In the genomic region with DNA sequence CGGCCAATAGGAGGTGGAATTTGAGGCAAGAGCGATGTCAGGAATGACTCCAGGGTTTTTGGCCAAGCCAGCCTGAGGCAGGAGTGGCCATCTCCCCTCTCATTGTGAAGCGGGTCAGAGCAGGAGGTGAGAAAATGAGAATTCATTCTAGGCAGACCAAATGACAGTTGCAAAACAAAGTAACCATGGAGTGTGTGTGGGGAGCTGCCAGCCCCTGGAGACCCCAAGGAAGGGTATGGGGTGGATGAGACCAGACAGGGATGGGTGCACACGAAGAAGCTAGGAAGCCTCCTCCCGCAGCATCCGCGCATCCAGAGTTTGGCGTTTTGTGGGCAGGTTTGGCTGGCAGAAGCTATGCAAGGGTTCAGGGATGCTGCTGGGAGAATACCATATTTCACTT, we compare ENCODE assay signal across 38 cellular contexts. TPM values are rescaled to one million over a fixed set of nuclear protein-coding genes. Genes with fewer than 3 reads are reported as not detected.
"Had no signal": no experiment of that assay in that cellular context is flagged by ENCODE, and none has a peak within 500 bp of the region (broad histone marks: within the 10 kb centered on the region; RNA-seq: fewer than 3 reads in every experiment).

No MANE protein-coding gene starts in this region.

- DNase-seq: Kasumi-1, KG1, MG63, NCI-H1048, NCI-H1092 treated with DMSO at 0.1 percent for 48 hours, NCI-H1105 treated with DMSO at 0.1 percent for 48 hours, NCI-H1417, NCI-H1436, NCI-H146, NCI-H1694, NCI-H187, NCI-H1930, NCI-H2029 treated with DMSO at 0.1 percent for 48 hours, NCI-H2081 treated with DMSO at 0.1 percent for 48 hours, NCI-H2107, NCI-H2171, NCI-H226, NCI-H446 treated with DMSO at 0.1 percent for 48 hours, NCI-H510A, NCI-H524, NCI-H526, NCI-H69, NCI-H748 treated with DMSO at 0.1 percent for 48 hours, NCI-H82, PC-9, SHP77, SIG-M5, SJCRH30 had no signal

- H3K27ac ChIP-seq: PC-9, RWPE1, SJCRH30, SK-N-MC had no signal

- ATAC-seq: K562, Panc1, Right ventricle myocardium inferior, SK-N-SH treated with all-trans-retinoic acid at 6 μM for 48 hours had no signal

RNA-seq across cellular contexts. Expression of a gene that starts 38.8 kb away (rescaled TPM):
- total RNA-seq: K562, M059J, OCI-LY7, PC-9, Right ventricle myocardium inferior, RPMI7951, SJCRH30, SK-MEL-5 had no signal
